Comparison of ENCODE assay signal across 16 cellular contexts in the genomic region with DNA sequence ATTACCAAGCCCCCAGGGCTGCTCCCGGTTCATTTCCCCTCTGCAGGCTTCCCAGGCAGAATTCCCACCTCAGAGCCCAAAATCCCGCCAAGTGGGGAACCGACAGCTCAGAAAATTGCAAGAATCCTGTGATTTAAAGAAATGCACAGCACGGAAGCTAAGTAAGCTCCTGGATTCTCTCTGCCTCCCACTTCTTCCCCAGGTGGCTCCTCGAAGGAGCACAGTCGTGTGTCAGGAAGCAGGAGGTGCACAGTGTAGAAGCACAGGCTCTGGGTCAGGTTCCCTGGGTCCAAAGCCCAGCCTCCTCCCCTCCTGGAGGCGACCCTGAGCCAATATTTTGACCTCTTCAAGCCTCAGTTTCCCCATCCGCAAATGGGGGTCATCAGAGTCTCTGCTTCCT.
A peak's percentile ranks its signal among the peaks of the same experiment; 100 is the strongest.
DNase-seq lines count a peak whose midpoint lies in the region; TF ChIP-seq lines count a peak whose summit lies in the region.
"Had no signal": no experiment of that assay in that cellular context is flagged by ENCODE, and none has a peak within 500 bp of the region (broad histone marks: within the 10 kb centered on the region; RNA-seq: fewer than 3 reads in every experiment).

No MANE protein-coding gene starts in this region.

- H2AK5ac ChIP-seq in neuronal stem cell (ENCODE audit: low read depth, low read length) = peak overlapping the region; percentile 48

- H3K4me1 ChIP-seq in DOHH2 (ENCODE audit: control insufficient read depth, low read length) = no peaks in the 10 kb centered on the region
- no peaks in the 10 kb centered on the region for H3K4me1 ChIP-seq in neuronal stem cell (ENCODE audit: control insufficient read depth in 2 of 2, insufficient read depth in 1 of 2, low read depth in 1 of 2, low read length in 2 of 2)

- H3K23ac ChIP-seq in neuronal stem cell (ENCODE audit: low read depth, low read length, poor library complexity) = no peak overlapping the region

- H3K79me1 ChIP-seq in neuronal stem cell (ENCODE audit: low read depth, low read length) = no peaks in the 10 kb centered on the region

- peaks cover 17% of the 10 kb centered on the region for H3K27me3 ChIP-seq in DOHH2 (ENCODE audit: control insufficient read depth, low read length)
- no peaks in the 10 kb centered on the region for H3K27me3 ChIP-seq in WERI-Rb-1 (ENCODE audit: insufficient read depth, low read depth, severe bottlenecking)
- peaks cover 0 to 13% (median 0%) of the 10 kb centered on the region in 3 experiments for H3K27me3 ChIP-seq in neuronal stem cell (ENCODE audit: control insufficient read depth in 3 of 3, insufficient read depth in 3 of 3, low read depth in 1 of 3, low read length in 3 of 3)

- H3K27ac ChIP-seq in DOHH2 (ENCODE audit: low read depth, low read length) = no peak overlapping the region
- peak overlapping the region; percentile 69 for H3K27ac ChIP-seq in WERI-Rb-1
- H3K27ac ChIP-seq in neuronal stem cell (replicated peaks; ENCODE audit: low read length) = no peak overlapping the region
- H3K27ac ChIP-seq: GM23248 had no signal

- no peak overlapping the region for H2BK12ac ChIP-seq in neuronal stem cell (ENCODE audit: low read length)

- H4K91ac ChIP-seq in neuronal stem cell (ENCODE audit: low read depth, low read length, poor library complexity) = no peak overlapping the region

- no peak overlapping the region for H3K18ac ChIP-seq in neuronal stem cell (ENCODE audit: low read length)

- H2BK15ac ChIP-seq in neuronal stem cell (ENCODE audit: low read length) = no peak overlapping the region

- no peak overlapping the region for H2BK120ac ChIP-seq in neuronal stem cell (ENCODE audit: low read depth, low read length)

- no peaks in the 10 kb centered on the region for H3F3A ChIP-seq in DOHH2 (ENCODE audit: control insufficient read depth, insufficient read depth)

- H3K4me3 ChIP-seq in DOHH2 (ENCODE audit: low read length) (peak overlapping the region; percentile 67), WERI-Rb-1 (ENCODE audit: low read depth, low read length) (peak overlapping the region; percentile 52), neuronal stem cell (ENCODE audit: low read length in 2 of 2) (no peak overlapping the region)
- H3K4me3 ChIP-seq in Jurkat, Clone E6-1 (ENCODE audit: low read length) = peak overlapping the region; percentile 34
- H3K4me3 ChIP-seq: GM23248 had no signal

- no peak overlapping the region for H2AFZ ChIP-seq in neuronal stem cell (ENCODE audit: low read length)
- H2AFZ ChIP-seq: GM23248 had no signal

- no peak overlapping the region for H3K14ac ChIP-seq in neuronal stem cell (ENCODE audit: low read length)

- no peak for DNase-seq in Jurkat, Clone E6-1 (ENCODE audit: low read depth, low spot score)
- no peak for DNase-seq in WERI-Rb-1
- no peak for DNase-seq in neuronal stem cell (ENCODE audit: low spot score)
- DNase-seq in retina = no peak
- DNase-seq in T-helper 1 cell = no peak
- no peak for DNase-seq in NOMO-1 treated with DMSO at 0.1 percent for 48 hours (lab: John Stamatoyannopoulos, UW; ENCODE audit: unreplicated experiment)
- DNase-seq: C1 segment of cervical spinal cord; Calu3; CD4-positive, alpha-beta memory T cell; COR-L47; DMS53; DMS79 treated with DMSO at 0.1 percent for 48 hours; GM23248; H7; HCEC 1CT had no signal

- WGBS in neuronal stem cell (ENCODE audit: extremely low coverage in 2 of 2, insufficient read length in 2 of 2, insufficient replicate concordance in 1 of 2), 2 donors = no CpG with 5 or more reads among the region's 8 CpGs

- H3K9me2 ChIP-seq in DOHH2 (replicated peaks; ENCODE audit: control insufficient read depth, low read length) = no peaks in the 10 kb centered on the region

- H3K9ac ChIP-seq in neuronal stem cell (ENCODE audit: low read depth, low read length, poor library complexity) = no peak overlapping the region
- H3K9ac ChIP-seq: GM23248 had no signal

- H3K79me2 ChIP-seq in DOHH2 (ENCODE audit: control insufficient read depth, low read length) = peaks cover 3% of the 10 kb centered on the region; the same call in 1 of the 2 replicates

- H2BK5ac ChIP-seq in neuronal stem cell (ENCODE audit: low read length) = peak overlapping the region; percentile 60

- TF ChIP-seq CTCF in DOHH2 (IDR thresholded peaks at IDR 0.05; ENCODE audit: low read depth, low read length, poor library complexity, severe bottlenecking) (no peak), WERI-Rb-1 (IDR thresholded peaks at IDR 0.05; ENCODE audit: low read depth, low read length) (no peak)

- H4K20me1 ChIP-seq in DOHH2 (ENCODE audit: control insufficient read depth, insufficient read depth, low read depth, low read length) = no peaks in the 10 kb centered on the region

- no peaks in the 10 kb centered on the region for H3K9me3 ChIP-seq in DOHH2 (ENCODE audit: control insufficient read depth, insufficient read depth, low read length)
- H3K9me3 ChIP-seq in WERI-Rb-1 (ENCODE audit: severe bottlenecking) = peaks cover 2% of the 10 kb centered on the region
- no peaks in the 10 kb centered on the region for H3K9me3 ChIP-seq in neuronal stem cell (replicated peaks in 1 of 2; ENCODE audit: control insufficient read depth in 2 of 2, insufficient read depth in 1 of 2, low read depth in 1 of 2, low read length in 2 of 2)

- no peak overlapping the region for H4K8ac ChIP-seq in neuronal stem cell (ENCODE audit: low read depth, low read length)

- no peak overlapping the region for H3K4ac ChIP-seq in neuronal stem cell (ENCODE audit: low read length)

- no peaks in the 10 kb centered on the region for H3K36me3 ChIP-seq in DOHH2 (ENCODE audit: control insufficient read depth, low read length)
- H3K36me3 ChIP-seq in WERI-Rb-1 = no peaks in the 10 kb centered on the region; the same call in 1 of the 2 replicates
- no peaks in the 10 kb centered on the region for H3K36me3 ChIP-seq in neuronal stem cell (replicated peaks in 1 of 2; ENCODE audit: control insufficient read depth in 2 of 2, insufficient read depth in 2 of 2, low read length in 2 of 2)

- H3K4me2 ChIP-seq in DOHH2 (ENCODE audit: low read length) (peak overlapping the region; percentile 52), neuronal stem cell (ENCODE audit: insufficient read depth, low read length, poor library complexity, severe bottlenecking) (no peak overlapping the region)

Comparison
In these comparisons a context has a peak if more than half of its experiments do, and no peak if none do; other contexts are left out.
1. H3K4me3 ChIP-seq: peak in DOHH2 (single experiment), Jurkat, Clone E6-1 (single experiment) and WERI-Rb-1 (single experiment); none in neuronal stem cell (0 of 2).